25 cellular contexts compared by ENCODE assay signal in the genomic region with DNA sequence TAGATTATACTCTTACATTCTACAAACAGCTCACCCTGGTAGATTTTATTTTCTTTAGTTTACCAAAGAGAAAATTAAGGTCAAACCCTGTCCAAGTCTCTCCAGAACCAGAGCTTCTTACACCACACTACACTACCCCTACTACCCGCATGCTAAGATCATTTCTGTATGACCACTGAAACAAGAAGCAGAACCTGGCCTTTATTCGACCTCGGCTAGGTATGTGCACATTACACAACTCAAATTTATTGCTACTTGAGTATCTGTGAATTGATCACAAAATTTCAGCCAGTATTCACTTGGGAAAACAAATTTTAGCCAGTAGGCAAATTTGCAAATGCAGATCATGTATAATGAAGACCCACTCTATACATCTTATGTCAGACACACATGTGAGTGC.
"Had no signal": no experiment of that assay in that cellular context is flagged by ENCODE, and none has a peak within 500 bp of the region (broad histone marks: within the 10 kb centered on the region; RNA-seq: fewer than 3 reads in every experiment).

No MANE protein-coding gene starts in this region.

- H3K27me3 Mint-ChIP-seq: progenitor cell of endocrine pancreas; stimulated activated naive B cell treated with anti-CD40 and anti-IgM and Interleukin-4, amounts not matched to agents 10 μg/mL and 1 μg/mL and 100 μg/mL, for 72 hours; stimulated activated naive CD8-positive, alpha-beta T cell treated with anti-CD3 and anti-CD28 coated beads, Interleukin-15, Interleukin-2, amounts not matched to agents 100 ng/mL and 50 ng/mL, for 24 hours; type B pancreatic cell had no signal

- H3K4me3 Mint-ChIP-seq: natural killer cell; nephron; neural progenitor cell; stimulated activated effector memory CD8-positive, alpha-beta T cell treated with anti-CD3 and anti-CD28 coated beads, Interleukin-12 subunit alpha, Interleukin-12 subunit beta, amount 100 ng/mL, for 72 hours; stimulated activated naive B cell treated with anti-CD40 and anti-IgM and Interleukin-4, amounts not matched to agents 10 μg/mL and 1 μg/mL and 100 μg/mL, for 72 hours; stimulated activated naive CD8-positive, alpha-beta T cell treated with anti-CD3 and anti-CD28 coated beads, Interleukin-15, Interleukin-2, amounts not matched to agents 100 ng/mL and 50 ng/mL, for 24 hours; type B pancreatic cell had no signal

- H3K36me3 Mint-ChIP-seq: natural killer cell; neural progenitor cell; stimulated activated effector memory CD8-positive, alpha-beta T cell treated with anti-CD3 and anti-CD28 coated beads, Interleukin-12 subunit alpha, Interleukin-12 subunit beta, amount 100 ng/mL, for 72 hours; stimulated activated naive B cell treated with anti-CD40 and anti-IgM and Interleukin-4, amounts not matched to agents 10 μg/mL and 1 μg/mL and 100 μg/mL, for 72 hours; type B pancreatic cell had no signal

- ATAC-seq: natural killer cell; psoas muscle; right cardiac atrium; right lobe of liver; stimulated activated effector memory CD8-positive, alpha-beta T cell treated with anti-CD3 and anti-CD28 coated beads, Interleukin-12 subunit alpha, Interleukin-12 subunit beta, amount 100 ng/mL, for 72 hours; stimulated activated naive B cell treated with anti-CD40 and anti-IgM and Interleukin-4, amounts not matched to agents 10 μg/mL and 1 μg/mL and 100 μg/mL, for 72 hours; upper lobe of right lung had no signal

- H3K4me1 Mint-ChIP-seq: natural killer cell; neural progenitor cell; stimulated activated effector memory CD8-positive, alpha-beta T cell treated with anti-CD3 and anti-CD28 coated beads, Interleukin-12 subunit alpha, Interleukin-12 subunit beta, amount 100 ng/mL, for 72 hours; stimulated activated naive B cell treated with anti-CD40 and anti-IgM and Interleukin-4, amounts not matched to agents 10 μg/mL and 1 μg/mL and 100 μg/mL, for 72 hours had no signal

- DNase-seq: natural killer cell; occipital lobe; ovary; posterior cingulate gyrus; psoas muscle; right cardiac atrium; right lobe of liver; sigmoid colon; small intestine; stimulated activated CD4-positive, alpha-beta T cell treated with anti-CD3 and anti-CD28 coated beads, Interleukin-15, amount 100 ng/mL, for 24 hours; stimulated activated CD4-positive, alpha-beta T cell treated with anti-CD3 and anti-CD28 coated beads, Interleukin-2, amount 100 ng/mL, for 24 hours; stimulated activated CD4-positive, alpha-beta T cell treated with anti-CD3 and anti-CD28 coated beads, Interleukin-2, amount 100 ng/mL, for 48 hours; stimulated activated CD4-positive, alpha-beta T cell treated with anti-CD3 and anti-CD28 coated beads, Interleukin-4, amount 100 ng/mL, for 24 hours; stimulated activated naive B cell treated with anti-CD40 and anti-IgM and Interleukin-4, amounts not matched to agents 10 μg/mL and 1 μg/mL and 100 μg/mL, for 72 hours; stimulated activated naive CD4-positive, alpha-beta T cell treated with Interleukin-2 at 50 U/mL for 16 hours; stomach; thyroid gland; upper lobe of right lung; uterus had no signal

- H3K9me3 Mint-ChIP-seq: nephron, neural progenitor cell had no signal

- H3K27ac Mint-ChIP-seq: natural killer cell; nephron; neural progenitor cell; progenitor cell of endocrine pancreas; stimulated activated effector memory CD8-positive, alpha-beta T cell treated with anti-CD3 and anti-CD28 coated beads, Interleukin-12 subunit alpha, Interleukin-12 subunit beta, amount 100 ng/mL, for 72 hours; stimulated activated naive B cell treated with anti-CD40 and anti-IgM and Interleukin-4, amounts not matched to agents 10 μg/mL and 1 μg/mL and 100 μg/mL, for 72 hours; stimulated activated naive CD8-positive, alpha-beta T cell treated with anti-CD3 and anti-CD28 coated beads, Interleukin-15, Interleukin-2, amounts not matched to agents 100 ng/mL and 50 ng/mL, for 24 hours had no signal
